8 cellular contexts compared by ENCODE assay signal in genomic region chr3:123447749-123448502, GRCh38. TPM values are rescaled to one million over a fixed set of nuclear protein-coding genes. Genes with fewer than 3 reads are reported as not detected.
DNase-seq lines count a peak whose midpoint lies in the region; ATAC-seq and TF ChIP-seq lines count a peak whose summit lies in the region.

No MANE protein-coding gene starts in this region.

- peak overlapping the region; percentile 71 for H3K4me3 ChIP-seq in BLaER1

- H3K4me1 ChIP-seq in BLaER1, result peaks cover 19% of the 10 kb centered on the region

- peak; percentile 25; the same call in 1 of the 2 replicates for TF ChIP-seq RAD21 in Ishikawa (IDR thresholded peaks at IDR 0.05; ENCODE audit: low read depth)

- no peak overlapping the region for H3K27ac ChIP-seq in BLaER1

- peaks cover 12% of the 10 kb centered on the region; the same call in 1 of the 2 replicates for H3K9me3 ChIP-seq in BLaER1

- CTCF ChIA-PET in activated naive CD4-positive, alpha-beta T cell treated with anti-CD3 and anti-CD28 coated beads, Interleukin-2, amount 10 ng/mL, durations not matched to agents 7 days and 5 days (lab: Charles Lee), result interaction anchor here (1.1 to 3.3 kb wide), 2 partner anchors 43 to 111 kb away, joined by 3 to 19 read pairs; no protein-coding TSS in a partner anchor

- peaks cover 90% of the 10 kb centered on the region for H3K27me3 Mint-ChIP-seq in activated naive CD4-positive, alpha-beta T cell treated with anti-CD3 and anti-CD28 coated beads, Interleukin-2, amount 10 ng/mL, durations not matched to agents 7 days and 5 days
- peaks cover 11 to 31% (median 23%) of the 10 kb centered on the region in 3 donors for H3K27me3 Mint-ChIP-seq in immature natural killer cell (ENCODE audit: low read depth in 3 of 3)

- H3K36me3 ChIP-seq in BLaER1, result no peaks in the 10 kb centered on the region

- no peak overlapping the region for H3K27ac Mint-ChIP-seq in activated naive CD4-positive, alpha-beta T cell treated with anti-CD3 and anti-CD28 coated beads, Interleukin-2, amount 10 ng/mL, durations not matched to agents 7 days and 5 days
- no peak overlapping the region for H3K27ac Mint-ChIP-seq in immature natural killer cell

- H3K4me3 Mint-ChIP-seq in activated naive CD4-positive, alpha-beta T cell treated with anti-CD3 and anti-CD28 coated beads, Interleukin-2, amount 10 ng/mL, durations not matched to agents 7 days and 5 days, result no peak overlapping the region
- peak overlapping the region in 4 of 5 donors; percentile 25 to 53 (median 44) for H3K4me3 Mint-ChIP-seq in immature natural killer cell

- H3K9ac ChIP-seq in BLaER1, result no peak overlapping the region

- no peaks in the 10 kb centered on the region for H3K36me3 Mint-ChIP-seq in activated naive CD4-positive, alpha-beta T cell treated with anti-CD3 and anti-CD28 coated beads, Interleukin-2, amount 10 ng/mL, durations not matched to agents 7 days and 5 days
- no peaks in the 10 kb centered on the region for H3K36me3 Mint-ChIP-seq in immature natural killer cell

- H3K9me3 Mint-ChIP-seq in activated naive CD4-positive, alpha-beta T cell treated with anti-CD3 and anti-CD28 coated beads, Interleukin-2, amount 10 ng/mL, durations not matched to agents 7 days and 5 days, result no peaks in the 10 kb centered on the region
- H3K9me3 Mint-ChIP-seq in immature natural killer cell, result peaks cover 0 to 2% (median 0%) of the 10 kb centered on the region in 6 donors

- TF ChIP-seq EP300 in Ishikawa (IDR thresholded peaks at IDR 0.05; ENCODE audit: borderline replicate concordance), result no peak

- DNase-seq in activated naive CD4-positive, alpha-beta T cell treated with anti-CD3 and anti-CD28 coated beads, Interleukin-2, amount 10 ng/mL, durations not matched to agents 7 days and 5 days, result peak; percentile 57
- DNase-seq in immature natural killer cell, result peak; percentile 38 to 49 (median 44)
- peak in 2 of 3 experiments; percentile 9 to 24 for DNase-seq in stimulated activated CD4-positive, alpha-beta T cell treated with anti-CD3 and anti-CD28 coated beads, TNF-alpha, amount 100 ng/mL, for 4 hours (ENCODE audit: low read depth in 3 of 3)
- DNase-seq in NCI-H1048 (lab: John Stamatoyannopoulos, UW), result no peak

- H3K4me2 ChIP-seq in BLaER1, result peak overlapping the region; percentile 100

- peaks cover 54% of the 10 kb centered on the region for H3K27me3 ChIP-seq in BLaER1

- no peaks in the 10 kb centered on the region for H4K20me1 ChIP-seq in BLaER1

- H3K4me1 Mint-ChIP-seq in activated naive CD4-positive, alpha-beta T cell treated with anti-CD3 and anti-CD28 coated beads, Interleukin-2, amount 10 ng/mL, durations not matched to agents 7 days and 5 days, result peaks cover 4% of the 10 kb centered on the region
- peaks cover 9 to 17% of the 10 kb centered on the region in 2 donors for H3K4me1 Mint-ChIP-seq in immature natural killer cell

- ATAC-seq in GM19324 (IDR thresholded peaks at IDR 0.05; ENCODE audit: low FRiP score, unreplicated experiment) (no peak), HG02678 (IDR thresholded peaks at IDR 0.05; ENCODE audit: unreplicated experiment) (no peak)

TF ChIP-seq in Ishikawa, 13 proteins besides CTCF, POLR2A, EP300 and RAD21:
- no peak for TF ChIP-seq CEBPB (IDR thresholded peaks at IDR 0.05)
- TF ChIP-seq ZBTB7A (IDR thresholded peaks at IDR 0.05; ENCODE audit: low read depth), result peak; percentile 82; the same call in 1 of the 2 replicates
TF ChIP-seq in Ishikawa: peak in this region for 1.

RNA-seq across cellular contexts. Expression of gene ADCY5, which starts 1.0 kb away (rescaled TPM):
- under 1 TPM in 1 of 3 donors, not detected in 2; 0.03 TPM for polyA plus RNA-seq in immature natural killer cell
